ENCODE assay signal across 8 cellular contexts in genomic region chr1:156749429-156750118, GRCh38. TPM values are rescaled to one million over a fixed set of nuclear protein-coding genes. Genes with fewer than 3 reads are reported as not detected.
A peak's percentile ranks its signal among the peaks of the same experiment; 100 is the strongest.
DNase-seq lines count a peak whose midpoint lies in the region; ATAC-seq and TF ChIP-seq lines count a peak whose summit lies in the region.

No MANE protein-coding gene starts in this region.

- H3K27me3 ChIP-seq in iPS-15b (ENCODE audit: control insufficient read depth, insufficient read depth, low read length) (peaks cover 4% of the 10 kb centered on the region), stomach (no peaks in the 10 kb centered on the region)

- peaks cover 10% of the 10 kb centered on the region for H3K36me3 ChIP-seq in iPS-15b (ENCODE audit: control insufficient read depth, insufficient read depth, low read length)
- H3K36me3 ChIP-seq in stomach = peaks cover 3 to 11% (median 7%) of the 10 kb centered on the region in 4 donors

- WGBS in stomach, 5 donors = 6 to 17% (median 14%) methylated on average over 6 to 8 of the region's 8 CpGs

- H3K4me3 Mint-ChIP-seq in activated CD4-positive, alpha-beta memory T cell treated with anti-CD3 and anti-CD28 coated beads, Interleukin-2, amount 10 ng/mL, durations not matched to agents 7 days and 5 days = peak overlapping the region; percentile 94

- peak overlapping the region; percentile 85 to 98 (median 98) for H3K27ac ChIP-seq in stomach

- no peak for TF ChIP-seq EP300 in stomach (IDR thresholded peaks at IDR 0.05)

- POLR2A ChIA-PET in activated CD4-positive, alpha-beta memory T cell treated with anti-CD3 and anti-CD28 coated beads, Interleukin-2, amount 10 ng/mL, durations not matched to agents 7 days and 5 days (lab: Charles Lee) = interaction anchor here (1.1 to 4.7 kb wide), 3 partner anchors 8 to 22 kb away, joined by 3 to 134 read pairs (median 107); partner anchors contain the start of genes ISG20L2, METTL25B and MRPL24
- POLR2A ChIA-PET in GM10248 (lab: Yijun Ruan, JAX) = no interaction called here

- H3K4me3 ChIP-seq in iPS-15b (ENCODE audit: low read depth, low read length) (peak overlapping the region; percentile 81), stomach (peak overlapping the region; percentile 79 to 99 (median 88))

- no peak overlapping the region for H3K9ac ChIP-seq in iPS-15b (ENCODE audit: low read depth, low read length)

- H3K27me3 Mint-ChIP-seq in activated CD4-positive, alpha-beta memory T cell treated with anti-CD3 and anti-CD28 coated beads, Interleukin-2, amount 10 ng/mL, durations not matched to agents 7 days and 5 days = no peaks in the 10 kb centered on the region

- H3K27ac Mint-ChIP-seq in activated CD4-positive, alpha-beta memory T cell treated with anti-CD3 and anti-CD28 coated beads, Interleukin-2, amount 10 ng/mL, durations not matched to agents 7 days and 5 days = peak overlapping the region; percentile 95

- H3K9me3 Mint-ChIP-seq in activated CD4-positive, alpha-beta memory T cell treated with anti-CD3 and anti-CD28 coated beads, Interleukin-2, amount 10 ng/mL, durations not matched to agents 7 days and 5 days = no peaks in the 10 kb centered on the region

- intact Hi-C loops in stomach (cut with DNase I; ENCODE audit: low total_unique reads) = no loop called here

- no peak for TF ChIP-seq POLR2A in stomach (IDR thresholded peaks at IDR 0.05)

- H3K4me1 ChIP-seq in iPS-15b (ENCODE audit: control insufficient read depth, insufficient read depth, low read length) (peaks cover 39% of the 10 kb centered on the region), stomach (peaks cover 54 to 77% (median 72%) of the 10 kb centered on the region in 4 donors)

- H3K36me3 Mint-ChIP-seq in activated CD4-positive, alpha-beta memory T cell treated with anti-CD3 and anti-CD28 coated beads, Interleukin-2, amount 10 ng/mL, durations not matched to agents 7 days and 5 days (ENCODE audit: low read depth) = peaks cover 47% of the 10 kb centered on the region

- H3K9me3 ChIP-seq in iPS-15b (ENCODE audit: control insufficient read depth, insufficient read depth, low read length) (no peaks in the 10 kb centered on the region), stomach (no peaks in the 10 kb centered on the region)

- CTCF ChIA-PET in activated CD4-positive, alpha-beta memory T cell treated with anti-CD3 and anti-CD28 coated beads, Interleukin-2, amount 10 ng/mL, durations not matched to agents 7 days and 5 days (lab: Charles Lee) = interaction anchor here (4.8 kb wide), 1 partner anchor 22 kb away, joined by 69 read pairs; the partner anchor contains the start of genes ISG20L2 and METTL25B
- CTCF ChIA-PET in GM10248 (lab: Yijun Ruan, JAX) = interaction anchor here (0.9 kb wide), 1 partner anchor 24 kb away, joined by 4 read pairs; no protein-coding TSS in a partner anchor

- TF ChIP-seq CTCF in stomach (IDR thresholded peaks at IDR 0.05) = no peak
- TF ChIP-seq CTCF in GM10248 (IDR thresholded peaks at IDR 0.05; ENCODE audit: control extremely low read depth, extremely low read depth, low read depth, missing control alignments) = no peak

- DNase-seq in DMS 273 (lab: John Stamatoyannopoulos, UW; ENCODE audit: unreplicated experiment) (peak; percentile 58), DMS 273 treated with DMSO at 0.1 percent for 48 hours (lab: John Stamatoyannopoulos, UW) (no peak), stomach (peak; percentile 51), GM10248 (ENCODE audit: extremely low spot score) (no peak)
- DNase-seq in activated CD4-positive, alpha-beta memory T cell treated with anti-CD3 and anti-CD28 coated beads, Interleukin-2, amount 10 ng/mL, durations not matched to agents 7 days and 5 days = no peak

- peaks cover 63% of the 10 kb centered on the region for H3K4me1 Mint-ChIP-seq in activated CD4-positive, alpha-beta memory T cell treated with anti-CD3 and anti-CD28 coated beads, Interleukin-2, amount 10 ng/mL, durations not matched to agents 7 days and 5 days

- ATAC-seq in GM21825 (IDR thresholded peaks at IDR 0.05; ENCODE audit: unreplicated experiment) (no peak), GM18907 (IDR thresholded peaks at IDR 0.05; ENCODE audit: unreplicated experiment) (no peak)

RNA-seq across cellular contexts. Expression of gene HDGF, which starts 1.9 kb away (rescaled TPM):
- total RNA-seq in activated CD4-positive, alpha-beta memory T cell treated with anti-CD3 and anti-CD28 coated beads, Interleukin-2, amount 10 ng/mL, durations not matched to agents 7 days and 5 days = 100 to 1,000 TPM; 222 to 229 TPM
- total RNA-seq in stomach = 100 to 1,000 TPM in 4 of 5 donors, 10 to 100 TPM in 1; 81.7 to 214 (median 163) TPM
- polyA plus RNA-seq in stomach = 100 to 1,000 TPM; 114 to 165 (median 144) TPM

RNA-seq across cellular contexts. Expression of gene MRPL24, which starts 8.7 kb away (rescaled TPM):
- 10 to 100 TPM; 40.3 to 43.8 TPM for total RNA-seq in activated CD4-positive, alpha-beta memory T cell treated with anti-CD3 and anti-CD28 coated beads, Interleukin-2, amount 10 ng/mL, durations not matched to agents 7 days and 5 days
- total RNA-seq in stomach = 10 to 100 TPM; 15.6 to 56.8 (median 33.3) TPM
- 100 to 1,000 TPM in 2 of 3 donors, 10 to 100 TPM in 1; 91.6 to 113 (median 111) TPM for polyA plus RNA-seq in stomach

RNA-seq across cellular contexts. Expression of gene PRCC, which starts 17.8 kb away (rescaled TPM):
- total RNA-seq in activated CD4-positive, alpha-beta memory T cell treated with anti-CD3 and anti-CD28 coated beads, Interleukin-2, amount 10 ng/mL, durations not matched to agents 7 days and 5 days = 10 to 100 TPM; 61.6 to 74.1 TPM
- 10 to 100 TPM; 24.0 to 93.0 (median 76.4) TPM for total RNA-seq in stomach
- polyA plus RNA-seq in stomach = 10 to 100 TPM; 39.1 to 41.9 (median 40.1) TPM

RNA-seq across cellular contexts. Expression of gene ISG20L2, which starts 21.0 kb away (rescaled TPM):
- total RNA-seq in activated CD4-positive, alpha-beta memory T cell treated with anti-CD3 and anti-CD28 coated beads, Interleukin-2, amount 10 ng/mL, durations not matched to agents 7 days and 5 days = 10 to 100 TPM; 42.0 to 43.3 TPM
- 10 to 100 TPM in 3 of 5 donors, 1 to 10 TPM in 2; 4.5 to 65.5 (median 24.3) TPM for total RNA-seq in stomach
- polyA plus RNA-seq in stomach = 10 to 100 TPM in 2 of 3 donors, 1 to 10 TPM in 1; 7.5 to 12.3 (median 11.0) TPM

RNA-seq across cellular contexts. Expression of gene METTL25B, which starts 21.3 kb away (rescaled TPM):
- total RNA-seq in activated CD4-positive, alpha-beta memory T cell treated with anti-CD3 and anti-CD28 coated beads, Interleukin-2, amount 10 ng/mL, durations not matched to agents 7 days and 5 days = 10 to 100 TPM; 40.3 to 44.3 TPM
- 10 to 100 TPM; 15.2 to 90.2 (median 72.4) TPM for total RNA-seq in stomach
- 10 to 100 TPM; 31.0 to 50.2 (median 43.5) TPM for polyA plus RNA-seq in stomach

Comparison
In these comparisons a context has a peak if more than half of its experiments do, and no peak if none do; other contexts are left out.
1. DNase-seq: peak in DMS 273 (single experiment) and stomach (single experiment); none in DMS 273 treated with DMSO at 0.1 percent for 48 hours (single experiment), activated CD4-positive, alpha-beta memory T cell treated with anti-CD3 and anti-CD28 coated beads, Interleukin-2, amount 10 ng/mL, durations not matched to agents 7 days and 5 days (single experiment) and GM10248 (single experiment).